Comparison of ENCODE assay signal across 18 cellular contexts in genomic region chr9:82993856-82994605, GRCh38.
DNase-seq lines count a peak whose midpoint lies in the region; ATAC-seq and TF ChIP-seq lines count a peak whose summit lies in the region.
"Had no signal": no experiment of that assay in that cellular context is flagged by ENCODE, and none has a peak within 500 bp of the region (broad histone marks: within the 10 kb centered on the region; RNA-seq: fewer than 3 reads in every experiment).

No MANE protein-coding gene starts in this region.

- H2AFZ ChIP-seq in Karpas-422 (ENCODE audit: low read length) (no peak overlapping the region), mesenchymal stem cell (ENCODE audit: low read depth, low read length) (no peak overlapping the region)
- H2AFZ ChIP-seq: GM23338 had no signal

- peak overlapping the region; percentile 26 for H2BK5ac ChIP-seq in mesenchymal stem cell (ENCODE audit: low read depth, low read length, poor library complexity, severe bottlenecking)

- peak overlapping the region in 1 of 2 experiments; percentile 83 for H3K14ac ChIP-seq in mesenchymal stem cell (ENCODE audit: low read length in 2 of 2)

- TF ChIP-seq CTCF in epithelial cell of esophagus (IDR thresholded peaks at IDR 0.05; ENCODE audit: insufficient read depth, low read depth, low read length, missing control alignments), result no peak

- no peaks in the 10 kb centered on the region for H3K9me2 ChIP-seq in Karpas-422 (replicated peaks; ENCODE audit: insufficient read depth, low read length)

- H3K9me3 Mint-ChIP-seq in activated naive CD8-positive, alpha-beta T cell treated with anti-CD3 and anti-CD28 coated beads, Interleukin-2, amount 10 ng/mL, durations not matched to agents 7 days and 5 days, result peaks cover 5% of the 10 kb centered on the region
- H3K9me3 Mint-ChIP-seq in activated naive CD8-positive, alpha-beta T cell treated with anti-CD3 and anti-CD28 coated beads for 36 hours, result no peaks in the 10 kb centered on the region
- H3K9me3 Mint-ChIP-seq: GM23338 had no signal

- H3K4ac ChIP-seq in mesenchymal stem cell (ENCODE audit: low read depth in 1 of 2, low read length in 2 of 2), result no peak overlapping the region

- H3K79me1 ChIP-seq in mesenchymal stem cell (replicated peaks; ENCODE audit: low read length, poor library complexity, severe bottlenecking), result no peaks in the 10 kb centered on the region

- no peak overlapping the region for H4K8ac ChIP-seq in mesenchymal stem cell (ENCODE audit: low read length)

- no peak overlapping the region for H3K4me3 ChIP-seq in Karpas-422 (ENCODE audit: low read length)
- no peak overlapping the region for H3K4me3 ChIP-seq in epithelial cell of esophagus (ENCODE audit: low read length)
- no peak overlapping the region for H3K4me3 ChIP-seq in mesenchymal stem cell (ENCODE audit: insufficient read depth in 1 of 2, low read depth in 1 of 2, low read length in 2 of 2)
- H3K4me3 ChIP-seq: BLaER1, GM23338 had no signal

- H3K4me1 ChIP-seq in Karpas-422 (ENCODE audit: low read length), result no peaks in the 10 kb centered on the region
- no peaks in the 10 kb centered on the region for H3K4me1 ChIP-seq in mesenchymal stem cell (ENCODE audit: control insufficient read depth, insufficient read depth, low read depth, low read length)

- peaks cover 9% of the 10 kb centered on the region for H3K27me3 Mint-ChIP-seq in activated naive CD8-positive, alpha-beta T cell treated with anti-CD3 and anti-CD28 coated beads, Interleukin-2, amount 10 ng/mL, durations not matched to agents 7 days and 5 days
- peaks cover 6% of the 10 kb centered on the region for H3K27me3 Mint-ChIP-seq in activated naive CD8-positive, alpha-beta T cell treated with anti-CD3 and anti-CD28 coated beads for 36 hours
- H3K27me3 Mint-ChIP-seq: CD4-positive, alpha-beta memory T cell had no signal

- no peak overlapping the region for H3K4me2 ChIP-seq in Karpas-422 (ENCODE audit: low read depth, low read length, poor library complexity, severe bottlenecking)
- H3K4me2 ChIP-seq in mesenchymal stem cell (ENCODE audit: low read length, poor library complexity, severe bottlenecking), result no peak overlapping the region
- H3K4me2 ChIP-seq: BLaER1, GM23338 had no signal

- POLR2A ChIA-PET in activated naive CD8-positive, alpha-beta T cell treated with anti-CD3 and anti-CD28 coated beads, Interleukin-2, amount 10 ng/mL, durations not matched to agents 7 days and 5 days (lab: Charles Lee), result interaction anchor here (1.0 kb wide), 1 partner anchor 19 kb away, joined by 3 read pairs; no protein-coding TSS in a partner anchor

- H2BK120ac ChIP-seq in mesenchymal stem cell (ENCODE audit: low read depth, low read length), result no peak overlapping the region

- DNase-seq in activated naive CD8-positive, alpha-beta T cell treated with anti-CD3 and anti-CD28 coated beads, Interleukin-2, amount 10 ng/mL, durations not matched to agents 7 days and 5 days, result no peak
- no peak for DNase-seq in activated naive CD8-positive, alpha-beta T cell treated with anti-CD3 and anti-CD28 coated beads for 36 hours
- peak; percentile 35 for DNase-seq in Karpas-422
- peak; percentile 78 for DNase-seq in epithelial cell of esophagus (ENCODE audit: low read depth)
- no peak for DNase-seq in mesenchymal stem cell
- DNase-seq in mesenteric fat pad (ENCODE audit: low spot score), result no peak
- no peak for DNase-seq in effector CD8-positive, alpha-beta T cell (lab: John Stamatoyannopoulos, UW)
- DNase-seq: 8988T; CD4-positive, alpha-beta memory T cell; DMS153; DMS79; GDM1; HCEC 1CT had no signal

- no peak overlapping the region for H3K27ac Mint-ChIP-seq in activated naive CD8-positive, alpha-beta T cell treated with anti-CD3 and anti-CD28 coated beads, Interleukin-2, amount 10 ng/mL, durations not matched to agents 7 days and 5 days
- no peak overlapping the region for H3K27ac Mint-ChIP-seq in activated naive CD8-positive, alpha-beta T cell treated with anti-CD3 and anti-CD28 coated beads for 36 hours
- H3K27ac Mint-ChIP-seq: CD14-positive monocyte; CD4-positive, alpha-beta memory T cell; GM23338 had no signal

- no peak overlapping the region for H2BK15ac ChIP-seq in mesenchymal stem cell (ENCODE audit: low read depth, poor library complexity, severe bottlenecking)

- H3K27ac ChIP-seq in Karpas-422 (ENCODE audit: low read length) (no peak overlapping the region), mesenchymal stem cell (ENCODE audit: low read length, poor library complexity, severe bottlenecking) (no peak overlapping the region)
- H3K27ac ChIP-seq: BLaER1, HL-60 had no signal

- H3K4me3 Mint-ChIP-seq in activated naive CD8-positive, alpha-beta T cell treated with anti-CD3 and anti-CD28 coated beads, Interleukin-2, amount 10 ng/mL, durations not matched to agents 7 days and 5 days, result peak overlapping the region; percentile 48
- no peak overlapping the region for H3K4me3 Mint-ChIP-seq in activated naive CD8-positive, alpha-beta T cell treated with anti-CD3 and anti-CD28 coated beads for 36 hours
- H3K4me3 Mint-ChIP-seq: CD14-positive monocyte; CD4-positive, alpha-beta memory T cell; GM23338 had no signal

- H3K18ac ChIP-seq in mesenchymal stem cell (ENCODE audit: low read depth in 1 of 2, low read length in 2 of 2), result no peak overlapping the region

- H4K20me1 ChIP-seq in Karpas-422 (ENCODE audit: insufficient read depth, low read depth, low read length), result no peaks in the 10 kb centered on the region
- H4K20me1 ChIP-seq: BLaER1 had no signal

- no peak overlapping the region for H2AK5ac ChIP-seq in mesenchymal stem cell (ENCODE audit: low read length, severe bottlenecking)

- H3K23ac ChIP-seq in mesenchymal stem cell (ENCODE audit: low read length in 2 of 2), result no peak overlapping the region

- H2BK12ac ChIP-seq in mesenchymal stem cell (ENCODE audit: low read length in 2 of 2), result no peak overlapping the region

- peak; percentile 84 for ATAC-seq in activated naive CD8-positive, alpha-beta T cell treated with anti-CD3 and anti-CD28 coated beads, Interleukin-2, amount 10 ng/mL, durations not matched to agents 7 days and 5 days (ENCODE audit: low read depth)
- no peak for ATAC-seq in HG03280 (IDR thresholded peaks at IDR 0.05; ENCODE audit: unreplicated experiment)
- ATAC-seq: GM23338 had no signal

- H3K9ac ChIP-seq in Karpas-422 (ENCODE audit: low read length) (no peak overlapping the region), mesenchymal stem cell (ENCODE audit: low read length) (no peak overlapping the region)
- H3K9ac ChIP-seq: BLaER1 had no signal

- 97% methylated on average over 8 of the region's 8 CpGs for WGBS in mesenchymal stem cell

- no peaks in the 10 kb centered on the region for H3K27me3 ChIP-seq in Karpas-422 (ENCODE audit: low read length)
- H3K27me3 ChIP-seq in mesenchymal stem cell (ENCODE audit: control insufficient read depth in 1 of 2, insufficient read depth in 1 of 2, low read length in 2 of 2), result no peaks in the 10 kb centered on the region
- H3K27me3 ChIP-seq: BLaER1 had no signal

- no peak overlapping the region for H4K91ac ChIP-seq in mesenchymal stem cell (ENCODE audit: low read length)

- H3K4me1 Mint-ChIP-seq in activated naive CD8-positive, alpha-beta T cell treated with anti-CD3 and anti-CD28 coated beads, Interleukin-2, amount 10 ng/mL, durations not matched to agents 7 days and 5 days, result peaks cover 34% of the 10 kb centered on the region
- no peaks in the 10 kb centered on the region for H3K4me1 Mint-ChIP-seq in activated naive CD8-positive, alpha-beta T cell treated with anti-CD3 and anti-CD28 coated beads for 36 hours
- H3K4me1 Mint-ChIP-seq: CD14-positive monocyte; CD4-positive, alpha-beta memory T cell had no signal

- H3K9me3 ChIP-seq in Karpas-422 (ENCODE audit: low read length), result no peaks in the 10 kb centered on the region
- no peaks in the 10 kb centered on the region for H3K9me3 ChIP-seq in mesenchymal stem cell (ENCODE audit: control insufficient read depth, low read length)
- H3K9me3 ChIP-seq: BLaER1 had no signal

- H3K36me3 ChIP-seq in Karpas-422 (ENCODE audit: insufficient read depth, low read length) (no peaks in the 10 kb centered on the region), mesenchymal stem cell (ENCODE audit: control insufficient read depth in 1 of 2, insufficient read depth in 2 of 2, low read depth in 1 of 2, low read length in 2 of 2) (no peaks in the 10 kb centered on the region)
- H3K36me3 ChIP-seq: BLaER1 had no signal

- H3K36me3 Mint-ChIP-seq in activated naive CD8-positive, alpha-beta T cell treated with anti-CD3 and anti-CD28 coated beads, Interleukin-2, amount 10 ng/mL, durations not matched to agents 7 days and 5 days, result peaks cover 6% of the 10 kb centered on the region
- no peaks in the 10 kb centered on the region for H3K36me3 Mint-ChIP-seq in activated naive CD8-positive, alpha-beta T cell treated with anti-CD3 and anti-CD28 coated beads for 36 hours
- H3K36me3 Mint-ChIP-seq: CD14-positive monocyte; CD4-positive, alpha-beta memory T cell had no signal

- no peaks in the 10 kb centered on the region for H3K79me2 ChIP-seq in Karpas-422 (ENCODE audit: low read length)

Comparison
In these comparisons a context has a peak if more than half of its experiments do, and no peak if none do; other contexts are left out.
1. DNase-seq: peak in Karpas-422 (single experiment) and epithelial cell of esophagus (single experiment); none in activated naive CD8-positive, alpha-beta T cell treated with anti-CD3 and anti-CD28 coated beads, Interleukin-2, amount 10 ng/mL, durations not matched to agents 7 days and 5 days (single experiment), activated naive CD8-positive, alpha-beta T cell treated with anti-CD3 and anti-CD28 coated beads for 36 hours (single experiment), mesenchymal stem cell (single experiment), mesenteric fat pad (single experiment) and effector CD8-positive, alpha-beta T cell (single experiment).